ENCODE assay signal across 9 cellular contexts in genomic region chr17:76432712-76433336, GRCh38. TPM values are rescaled to one million over a fixed set of nuclear protein-coding genes. Genes with fewer than 3 reads are reported as not detected.
DNase-seq lines count a peak whose midpoint lies in the region; ATAC-seq and TF ChIP-seq lines count a peak whose summit lies in the region.
"Had no signal": no experiment of that assay in that cellular context is flagged by ENCODE, and none has a peak within 500 bp of the region (broad histone marks: within the 10 kb centered on the region; RNA-seq: fewer than 3 reads in every experiment).

No MANE protein-coding gene starts in this region.

- no peak overlapping the region for H2AFZ ChIP-seq in PC-9

- no peak for DNase-seq in activated CD8-positive, alpha-beta memory T cell treated with anti-CD3 and anti-CD28 coated beads, Interleukin-2, amount 10 ng/mL, durations not matched to agents 7 days and 5 days
- DNase-seq in activated CD8-positive, alpha-beta memory T cell treated with anti-CD3 and anti-CD28 coated beads for 24 hours = no peak
- no peak for DNase-seq in PC-9
- DNase-seq in foreskin fibroblast = peak in 1 of 2 donors; percentile 59
- DNase-seq in transverse colon = no peak
- no peak for DNase-seq in GDM1 (lab: John Stamatoyannopoulos, UW)
- no peak for DNase-seq in activated T-cell treated with anti-CD3 and anti-CD28 coated beads, Interleukin-2, amount 50 U/mL, for 24 hours
- DNase-seq in left lobe of liver (ENCODE audit: low spot score) = no peak

- no peaks in the 10 kb centered on the region; the same call in 1 of the 2 replicates for H4K20me1 ChIP-seq in PC-9 (ENCODE audit: insufficient read depth)

- H3F3A ChIP-seq in PC-9 (ENCODE audit: insufficient read depth, low read depth) = peaks cover 3% of the 10 kb centered on the region; the same call in 1 of the 2 replicates

- H3K4me2 ChIP-seq in PC-9 = no peak overlapping the region

- H3K9me3 Mint-ChIP-seq in activated CD8-positive, alpha-beta memory T cell treated with anti-CD3 and anti-CD28 coated beads, Interleukin-2, amount 10 ng/mL, durations not matched to agents 7 days and 5 days (ENCODE audit: low read depth) = no peaks in the 10 kb centered on the region
- H3K9me3 Mint-ChIP-seq in activated T-cell treated with anti-CD3 and anti-CD28 coated beads, Interleukin-2, amount 50 U/mL, for 24 hours = no peaks in the 10 kb centered on the region

- H3K27me3 ChIP-seq in PC-9 (ENCODE audit: insufficient read depth, low read depth) = no peaks in the 10 kb centered on the region
- H3K27me3 ChIP-seq in transverse colon = no peaks in the 10 kb centered on the region

- H3K9me2 ChIP-seq in PC-9 (ENCODE audit: insufficient read depth) = no peaks in the 10 kb centered on the region

- H3K4me3 Mint-ChIP-seq in activated CD8-positive, alpha-beta memory T cell treated with anti-CD3 and anti-CD28 coated beads, Interleukin-2, amount 10 ng/mL, durations not matched to agents 7 days and 5 days = no peak overlapping the region
- H3K4me3 Mint-ChIP-seq in activated T-cell treated with anti-CD3 and anti-CD28 coated beads, Interleukin-2, amount 50 U/mL, for 24 hours = no peak overlapping the region

- no peaks in the 10 kb centered on the region for H3K36me3 Mint-ChIP-seq in activated CD8-positive, alpha-beta memory T cell treated with anti-CD3 and anti-CD28 coated beads, Interleukin-2, amount 10 ng/mL, durations not matched to agents 7 days and 5 days
- peaks cover 10% of the 10 kb centered on the region for H3K36me3 Mint-ChIP-seq in activated T-cell treated with anti-CD3 and anti-CD28 coated beads, Interleukin-2, amount 50 U/mL, for 24 hours (ENCODE audit: low read depth)

- peak; percentile 39 for ATAC-seq in activated CD8-positive, alpha-beta memory T cell treated with anti-CD3 and anti-CD28 coated beads, Interleukin-2, amount 10 ng/mL, durations not matched to agents 7 days and 5 days
- no peak for ATAC-seq in left lobe of liver

- no peak for TF ChIP-seq EP300 in transverse colon (IDR thresholded peaks at IDR 0.05; ENCODE audit: low read depth)

- H3K4me1 ChIP-seq in PC-9 (replicated peaks; ENCODE audit: insufficient read depth) = no peaks in the 10 kb centered on the region
- H3K4me1 ChIP-seq in transverse colon = peaks cover 4 to 7% (median 6%) of the 10 kb centered on the region in 4 donors

- H3K4me1 Mint-ChIP-seq in activated CD8-positive, alpha-beta memory T cell treated with anti-CD3 and anti-CD28 coated beads, Interleukin-2, amount 10 ng/mL, durations not matched to agents 7 days and 5 days = peaks cover 4% of the 10 kb centered on the region
- H3K4me1 Mint-ChIP-seq in activated T-cell treated with anti-CD3 and anti-CD28 coated beads, Interleukin-2, amount 50 U/mL, for 24 hours (ENCODE audit: low read depth) = peaks cover 21% of the 10 kb centered on the region

- H3K27ac ChIP-seq in PC-9 (no peak overlapping the region), transverse colon (no peak overlapping the region)

- H3K4me3 ChIP-seq in PC-9 (no peak overlapping the region), foreskin fibroblast (ENCODE audit: low read depth in 1 of 2, low read length in 2 of 2) (no peak overlapping the region), transverse colon (no peak overlapping the region)

- POLR2A ChIA-PET in PC-9 (lab: Charles Lee; ENCODE audit: unreplicated experiment) = no interaction called here

- in situ Hi-C loops in transverse colon (cut with MboI; ENCODE audit: low pct_ligation_motif_present in 1 of 4, low pct_unique_long_range_greater_than_20kb in 1 of 4, low sequenced_read_pairs in 3 of 4) = no loop called here

- CTCF ChIA-PET in activated CD8-positive, alpha-beta memory T cell treated with anti-CD3 and anti-CD28 coated beads, Interleukin-2, amount 10 ng/mL, durations not matched to agents 7 days and 5 days (lab: Charles Lee) = interaction anchor here (1.0 to 3.9 kb wide), 2 partner anchors 13 to 35 kb away, joined by 3 to 12 read pairs; no protein-coding TSS in a partner anchor
- CTCF ChIA-PET in PC-9 (lab: Charles Lee) = no interaction called here

- no TSS peak for BruUV-seq in PC-9 (replicated peaks; lab: Mats Ljungman, UMichigan)

- H3K9me3 ChIP-seq in PC-9 (ENCODE audit: insufficient read depth, low read depth) (no peaks in the 10 kb centered on the region), transverse colon (no peaks in the 10 kb centered on the region)

- no peaks in the 10 kb centered on the region for H3K36me3 ChIP-seq in PC-9 (ENCODE audit: low read depth)
- H3K36me3 ChIP-seq in transverse colon = no peaks in the 10 kb centered on the region

- H3K27me3 Mint-ChIP-seq in activated CD8-positive, alpha-beta memory T cell treated with anti-CD3 and anti-CD28 coated beads, Interleukin-2, amount 10 ng/mL, durations not matched to agents 7 days and 5 days = no peaks in the 10 kb centered on the region
- no peaks in the 10 kb centered on the region for H3K27me3 Mint-ChIP-seq in activated T-cell treated with anti-CD3 and anti-CD28 coated beads, Interleukin-2, amount 50 U/mL, for 24 hours

- WGBS in transverse colon (ENCODE audit: low coverage in 1 of 2), 2 donors = 77 to 92% methylated on average over 3 of the region's 3 CpGs

- H3K27ac Mint-ChIP-seq in activated CD8-positive, alpha-beta memory T cell treated with anti-CD3 and anti-CD28 coated beads, Interleukin-2, amount 10 ng/mL, durations not matched to agents 7 days and 5 days = no peak overlapping the region
- H3K27ac Mint-ChIP-seq in activated T-cell treated with anti-CD3 and anti-CD28 coated beads, Interleukin-2, amount 50 U/mL, for 24 hours = no peak overlapping the region

- intact Hi-C loops in PC-9 (cut with micrococcal nuclease; ENCODE audit: unreplicated experiment) (no loop called here), transverse colon (cut with DNase I; ENCODE audit: low total_unique reads) (no loop called here)

- TF ChIP-seq POLR2A in transverse colon (IDR thresholded peaks at IDR 0.05) = no peak

- peaks cover 35% of the 10 kb centered on the region for H3K79me2 ChIP-seq in PC-9 (ENCODE audit: low read depth)

- TF ChIP-seq CTCF in PC-9 (conservative IDR thresholded peaks at IDR 0.05) (peak; percentile 64), foreskin fibroblast (IDR thresholded peaks at IDR 0.05; ENCODE audit: low read depth, low read length) (peak; percentile 18), transverse colon (IDR thresholded peaks at IDR 0.05) (peak in 3 of 5 experiments; percentile 19 to 41 (median 24))

RNA-seq across cellular contexts. Expression of gene UBE2O, which starts 20.1 kb away (rescaled TPM):
- total RNA-seq in activated CD8-positive, alpha-beta memory T cell treated with anti-CD3 and anti-CD28 coated beads, Interleukin-2, amount 10 ng/mL, durations not matched to agents 7 days and 5 days = 10 to 100 TPM; 30.2 to 34.7 TPM
- total RNA-seq in PC-9 (2021) (27.4 and 28.0 TPM in 2 replicates), transverse colon (10 to 100 TPM in 3 of 4 donors, 1 to 10 TPM in 1; 9.8 to 28.8 (median 15.9) TPM), left lobe of liver (9.8 TPM)

RNA-seq across cellular contexts. Expression of gene AANAT, which starts 34.6 kb away (rescaled TPM):
- not detected for total RNA-seq in activated CD8-positive, alpha-beta memory T cell treated with anti-CD3 and anti-CD28 coated beads, Interleukin-2, amount 10 ng/mL, durations not matched to agents 7 days and 5 days
- total RNA-seq in PC-9 (2021) = 0.65 TPM in 1 of 2 replicates, not detected in the other
- total RNA-seq in transverse colon = not detected
- total RNA-seq in left lobe of liver = not detected
- total RNA-seq: Daoy had no signal

RNA-seq across cellular contexts. Expression of gene SPHK1, which starts 48.4 kb away (rescaled TPM):
- total RNA-seq in activated CD8-positive, alpha-beta memory T cell treated with anti-CD3 and anti-CD28 coated beads, Interleukin-2, amount 10 ng/mL, durations not matched to agents 7 days and 5 days = 1 to 10 TPM; 5.4 to 8.4 TPM
- total RNA-seq in PC-9 (2021) (5.5 and 9.3 TPM in 2 replicates), transverse colon (10 to 100 TPM in 1 of 4 donors, 1 to 10 TPM in 2, not detected in 1; 4.2 to 16.1 (median 6.8) TPM), left lobe of liver (0.93 TPM)
